8 cellular contexts compared by ENCODE assay signal in the genomic region with DNA sequence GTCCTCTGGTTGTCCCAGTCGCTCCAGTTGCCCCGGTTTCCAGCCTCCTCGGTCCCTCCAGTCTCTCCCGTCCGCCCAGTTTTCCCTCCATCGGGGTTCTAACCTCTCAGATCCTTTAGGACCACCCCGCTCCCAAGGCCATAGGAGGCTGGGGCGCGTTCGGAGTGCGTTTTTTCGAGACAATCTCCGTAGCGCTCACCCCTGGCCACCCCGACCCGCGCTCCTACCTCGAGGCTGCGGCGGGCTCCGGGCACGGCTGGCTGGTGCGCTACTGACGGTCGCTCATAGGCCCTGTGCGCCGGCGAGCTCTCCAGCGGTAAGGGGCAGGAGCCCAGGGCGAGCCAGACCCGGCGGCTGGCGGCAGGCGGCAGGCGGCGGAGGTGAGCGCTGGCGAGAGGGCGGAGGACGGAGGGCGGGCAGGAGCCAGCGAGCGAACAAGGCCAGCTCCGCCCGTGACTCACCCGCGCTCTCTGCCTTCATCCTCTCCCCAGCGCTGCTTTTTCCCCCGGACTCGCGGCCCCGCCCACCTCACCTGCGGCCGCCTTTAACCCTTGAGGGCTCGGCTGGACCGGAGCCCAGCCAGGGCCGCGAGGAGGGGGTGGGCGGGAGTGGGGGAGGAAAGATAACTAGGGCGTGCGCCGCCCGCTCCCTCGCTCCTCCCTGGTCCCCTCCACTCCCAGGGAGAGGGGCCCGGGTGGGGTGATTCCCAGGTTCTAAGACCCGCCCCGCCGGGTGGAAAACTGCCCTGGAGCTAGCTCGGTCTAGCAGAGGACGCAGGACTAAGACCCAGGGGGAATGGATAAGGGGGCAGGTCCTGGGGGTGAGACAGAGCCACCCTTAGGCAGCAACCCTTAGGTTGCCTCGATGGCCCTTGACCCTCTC. TPM values are rescaled to one million over a fixed set of nuclear protein-coding genes. Genes with fewer than 3 reads are reported as not detected.
DNase-seq lines count a peak whose midpoint lies in the region; ATAC-seq and TF ChIP-seq lines count a peak whose summit lies in the region.

A gene (minus strand): TSS at position 472 of the 882 bp plus-strand sequence. CDS start 2,734 bp downstream, outside the sequence.

- no peaks in the 10 kb centered on the region for H3K9me3 ChIP-seq in lower lobe of right lung

- ATAC-seq in lower lobe of right lung (peak; percentile 91 to 97), HG03521 (IDR thresholded peaks at IDR 0.05; ENCODE audit: unreplicated experiment) (no peak)

- peaks cover 88% of the 10 kb centered on the region for H3K27me3 ChIP-seq in lower lobe of right lung (ENCODE audit: low read depth)

- peak within 1 kb of the TSS; percentile 64 for H3K27ac ChIP-seq in lower lobe of right lung

- TF ChIP-seq CTCF in choroid plexus epithelial cell (conservative IDR thresholded peaks at IDR 0.05; ENCODE audit: low read depth, low read length) (no peak), lower lobe of right lung (IDR thresholded peaks at IDR 0.05) (peak; percentile 18)

- intact Hi-C loops in lower lobe of right lung (cut with DNase I): no loop called here

- no peaks in the 10 kb centered on the region for H3K36me3 ChIP-seq in lower lobe of right lung

- DNase-seq in DMS79 (lab: John Stamatoyannopoulos, UW) (peak; percentile 61), NCI-H1930 (lab: John Stamatoyannopoulos, UW) (peak; percentile 49 to 61), choroid plexus epithelial cell (ENCODE audit: low read depth) (peak; percentile 34), lower lobe of right lung (peak; percentile 84), SKM-1 treated with dmso at 0.1 percent for 144 hours (lab: John Stamatoyannopoulos, UW; ENCODE audit: unreplicated experiment) (no peak)
- peak; percentile 74 for DNase-seq in activated CD4-positive, alpha-beta T cell treated with anti-CD3 and anti-CD28 coated beads for 48 hours
- DNase-seq in stimulated activated CD8-positive, alpha-beta memory T cell treated with anti-CD3 and anti-CD28 coated beads, Interleukin-12 subunit alpha, Interleukin-12 subunit beta, amount 100 ng/mL, for 4 hours (ENCODE audit: low read depth): peak; percentile 65

- H3K4me3 ChIP-seq in choroid plexus epithelial cell (ENCODE audit: low read depth, low read length) (no peak within 1 kb of the TSS), lower lobe of right lung (peak within 1 kb of the TSS; percentile 53)

- H3K4me1 ChIP-seq in lower lobe of right lung: peaks cover 31% of the 10 kb centered on the region

RNA-seq across cellular contexts. Expression of the gene that starts here (rescaled TPM):
- total RNA-seq in lower lobe of right lung: 4.7 TPM
